ENCODE assay signal across 20 cellular contexts in genomic region chr17:55729484-55729883, GRCh38. TPM values are rescaled to one million over a fixed set of nuclear protein-coding genes. Genes with fewer than 3 reads are reported as not detected.
"Had no signal": no experiment of that assay in that cellular context is flagged by ENCODE, and none has a peak within 500 bp of the region (broad histone marks: within the 10 kb centered on the region; RNA-seq: fewer than 3 reads in every experiment).

No MANE protein-coding gene starts in this region.

- ATAC-seq: foreskin keratinocyte; left colon; natural killer cell; sciatic nerve; stimulated activated effector memory CD8-positive, alpha-beta T cell treated with anti-CD3 and anti-CD28 coated beads, Interleukin-12 subunit alpha, Interleukin-12 subunit beta, amount 100 ng/mL, for 72 hours; stimulated activated naive CD8-positive, alpha-beta T cell treated with anti-CD3 and anti-CD28 coated beads, Interleukin-15, Interleukin-2, amounts not matched to agents 100 U/mL and 50 U/mL, for 24 hours had no signal

- H3K4me1 ChIP-seq: colonic mucosa had no signal

- H3K27me3 ChIP-seq: colonic mucosa, foreskin keratinocyte, tibial artery had no signal

- H3K9me3 ChIP-seq: colonic mucosa, tibial artery had no signal

- FAIRE-seq: endothelial cell of umbilical vein had no signal

- H3K4me3 ChIP-seq: colonic mucosa, skin epidermis, tibial artery had no signal

- H3K27ac ChIP-seq: colonic mucosa, foreskin keratinocyte, skin epidermis had no signal

- H3K36me3 ChIP-seq: colonic mucosa, tibial artery had no signal

- DNase-seq: cerebellar nuclear complex; colonic mucosa; effector CD4-positive, alpha-beta T cell; endodermal cell; erythroblast; foreskin keratinocyte; head of caudate nucleus; hippocampal formation; left colon; natural killer cell; posterior cingulate gyrus; stimulated activated CD4-positive, alpha-beta T cell treated with anti-CD3 and anti-CD28 coated beads, Interleukin-4, amount 100 ng/mL, for 1 hour; stimulated activated CD8-positive, alpha-beta memory T cell treated with anti-CD3 and anti-CD28 coated beads, Interleukin-4, amount 100 ng/mL, for 48 hours; stimulated activated naive CD8-positive, alpha-beta T cell treated with anti-CD3 and anti-CD28 coated beads, Interleukin-15, Interleukin-2, amounts not matched to agents 100 U/mL and 50 U/mL, for 24 hours; tibial artery had no signal

RNA-seq across cellular contexts. Expression of gene TMEM100, which starts 6.8 kb away (rescaled TPM):
- total RNA-seq: endothelial cell of umbilical vein, kidney epithelial cell, natural killer cell had no signal
- polyA plus RNA-seq: endothelial cell of umbilical vein had no signal
